In the genomic region with DNA sequence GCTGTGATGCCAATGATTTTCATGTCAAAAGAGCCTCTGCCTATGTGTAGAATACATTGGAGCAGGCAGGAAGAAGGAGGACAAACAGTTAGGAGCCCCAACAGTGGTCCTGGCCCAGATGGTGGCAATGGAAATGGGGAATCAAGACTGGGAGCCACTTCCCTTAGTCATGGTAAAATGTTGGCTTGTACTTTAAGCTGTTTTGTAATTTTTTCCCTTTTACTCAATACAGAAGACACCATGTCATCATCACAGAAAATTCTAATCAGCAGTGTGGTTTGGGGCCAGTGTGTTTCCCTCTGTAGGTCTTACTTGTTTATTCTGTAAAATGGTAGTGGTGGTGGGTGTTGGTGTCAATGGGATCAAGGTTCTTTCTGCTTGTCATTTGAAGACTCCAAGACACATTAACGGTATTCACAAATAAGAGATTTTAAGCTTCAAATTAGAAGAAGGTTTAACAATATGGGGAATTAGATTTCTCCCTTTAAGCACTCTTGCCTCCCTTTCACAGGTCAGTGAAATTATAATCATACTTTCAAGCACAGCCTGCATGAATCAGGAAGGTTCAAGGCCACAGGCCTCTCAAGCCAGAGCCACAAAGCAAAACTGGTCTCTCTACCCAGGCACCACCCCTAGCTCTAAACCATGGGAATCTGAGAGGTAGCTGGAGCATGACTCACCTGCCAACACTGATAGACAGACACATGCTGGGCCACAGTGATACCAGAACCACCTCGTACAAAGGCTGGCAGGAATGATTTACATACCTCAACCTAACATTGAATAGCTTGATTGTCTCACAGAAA, we compare ENCODE assay signal across 2 cellular contexts.
TF ChIP-seq lines count a peak whose summit lies in the region.

No MANE protein-coding gene starts in this region.

TF ChIP-seq in A549, 52 proteins besides CTCF, POLR2A, EP300 and RAD21:
- TF ChIP-seq KDM5A (IDR thresholded peaks at IDR 0.05) (no peak), FOSL2 (IDR thresholded peaks at IDR 0.05) (no peak), FOSL2 (CRISPR knock-in tag; IDR thresholded peaks at IDR 0.05) (0 out of 2 replicates have a peak, but pooled peaks have one; percentile 14)

TF ChIP-seq in K562, 482 proteins besides CTCF, POLR2A, EP300 and RAD21 (continues in another document):
- TF ChIP-seq ZNF740 (CRISPR knock-in tag; IDR thresholded peaks at IDR 0.05) (no peak), ZNF740 (tag; IDR thresholded peaks at IDR 0.05) (no peak), HMG20A (CRISPR knock-in tag; conservative IDR thresholded peaks at IDR 0.05) (no peak), RBM39 (optimal IDR thresholded peaks at IDR 0.05; ENCODE audit: low read depth, low read length) (no peak), ZNF707 (CRISPR knock-in tag; conservative IDR thresholded peaks at IDR 0.05) (no peak), ZNF583 (CRISPR knock-in tag; IDR thresholded peaks at IDR 0.05) (no peak), ZFPM2 (CRISPR knock-in tag; IDR thresholded peaks at IDR 0.05) (no peak), HBP1 (CRISPR knock-in tag; IDR thresholded peaks at IDR 0.05) (no peak), IFI16 (CRISPR knock-in tag; IDR thresholded peaks at IDR 0.05) (no peak), ZNF174 (CRISPR knock-in tag; IDR thresholded peaks at IDR 0.05) (no peak), ZNF507 (tag; conservative IDR thresholded peaks at IDR 0.05) (no peak), BMI1 (IDR thresholded peaks at IDR 0.05; ENCODE audit: low read length) (no peak), SOX6 (IDR thresholded peaks at IDR 0.05) (peak; percentile 82), GTF2E2 (tag; IDR thresholded peaks at IDR 0.05) (no peak), ZNF57 (CRISPR knock-in tag; IDR thresholded peaks at IDR 0.05) (no peak), HDAC8 (tag; IDR thresholded peaks at IDR 0.05) (no peak), ZNF239 (CRISPR knock-in tag; IDR thresholded peaks at IDR 0.05) (no peak), ETV5 (CRISPR knock-in tag; IDR thresholded peaks at IDR 0.05; ENCODE audit: low read depth) (no peak), ZNF23 (CRISPR knock-in tag; IDR thresholded peaks at IDR 0.05) (no peak), MYC (IDR thresholded peaks at IDR 0.05; ENCODE audit: low read depth, low read length) (no peak), MYC (CRISPR knock-in tag; IDR thresholded peaks at IDR 0.05; ENCODE audit: borderline replicate concordance, low read depth) (no peak), DMBX1 (CRISPR knock-in tag; IDR thresholded peaks at IDR 0.05; ENCODE audit: borderline replicate concordance) (peak; percentile 21; the same call in 1 of the 2 replicates), ZNF277 (CRISPR knock-in tag; IDR thresholded peaks at IDR 0.05; ENCODE audit: borderline replicate concordance) (no peak), ZBTB49 (CRISPR knock-in tag; IDR thresholded peaks at IDR 0.05; ENCODE audit: borderline replicate concordance) (no peak), STAT5B (CRISPR knock-in tag; IDR thresholded peaks at IDR 0.05) (no peak), MCM7 (IDR thresholded peaks at IDR 0.05) (no peak), KLF13 (tag; IDR thresholded peaks at IDR 0.05; ENCODE audit: borderline replicate concordance, low read depth) (no peak), KLF1 (tag; IDR thresholded peaks at IDR 0.05) (no peak), ZNF143 (CRISPR knock-in tag; IDR thresholded peaks at IDR 0.05) (no peak), MBD2 (IDR thresholded peaks at IDR 0.05; ENCODE audit: borderline replicate concordance, low read depth) (no peak; the same call in 1 of the 2 replicates), ZFX (CRISPR knock-in tag; IDR thresholded peaks at IDR 0.05) (peak; percentile 37; the same call in 1 of the 2 replicates), CBX5 (IDR thresholded peaks at IDR 0.05; ENCODE audit: borderline replicate concordance, low read depth) (no peak), SP2 (IDR thresholded peaks at IDR 0.05; ENCODE audit: extremely low read depth, low read depth, low read length, poor library complexity, severe bottlenecking) (no peak), RFX5 (IDR thresholded peaks at IDR 0.05; ENCODE audit: low read depth, low read length) (no peak), CHAMP1 (IDR thresholded peaks at IDR 0.05) (no peak), ESRRA (IDR thresholded peaks at IDR 0.05; ENCODE audit: borderline replicate concordance, low read depth) (no peak), SNAPC5 (CRISPR knock-in tag; IDR thresholded peaks at IDR 0.05) (no peak), DIDO1 (tag; IDR thresholded peaks at IDR 0.05; ENCODE audit: low read depth) (no peak), MAFG (tag; conservative IDR thresholded peaks at IDR 0.05) (no peak), HNRNPLL (IDR thresholded peaks at IDR 0.05; ENCODE audit: low read depth, low read length, poor library complexity, severe bottlenecking) (no peak), HEY1 (CRISPR knock-in tag; IDR thresholded peaks at IDR 0.05; ENCODE audit: borderline replicate concordance) (no peak), ZC3H8 (IDR thresholded peaks at IDR 0.05) (no peak), TGIF2 (CRISPR knock-in tag; IDR thresholded peaks at IDR 0.05) (no peak), DACH1 (IDR thresholded peaks at IDR 0.05; ENCODE audit: partially characterized antibody) (no peak), ZNF282 (CRISPR knock-in tag; IDR thresholded peaks at IDR 0.05) (no peak), ASH1L (IDR thresholded peaks at IDR 0.05; ENCODE audit: borderline replicate concordance, low read depth, partially characterized antibody) (no peak), EZH2 (IDR thresholded peaks at IDR 0.05; ENCODE audit: borderline replicate concordance, low read depth, low read length) (no peak), ESRRB (CRISPR knock-in tag; IDR thresholded peaks at IDR 0.05; ENCODE audit: borderline replicate concordance) (no peak), NCOR1 (IDR thresholded peaks at IDR 0.05) (peak; percentile 89), SETDB1 (IDR thresholded peaks at IDR 0.05; ENCODE audit: low read length) (no peak), NFE2 (IDR thresholded peaks at IDR 0.05; ENCODE audit: low read depth) (no peak; the same call in 1 of the 2 replicates), POLR2G (IDR thresholded peaks at IDR 0.05; ENCODE audit: low read depth, low read length) (no peak), ZNF133 (CRISPR knock-in tag; IDR thresholded peaks at IDR 0.05) (no peak)
- TF ChIP-seq, protein P1, sequence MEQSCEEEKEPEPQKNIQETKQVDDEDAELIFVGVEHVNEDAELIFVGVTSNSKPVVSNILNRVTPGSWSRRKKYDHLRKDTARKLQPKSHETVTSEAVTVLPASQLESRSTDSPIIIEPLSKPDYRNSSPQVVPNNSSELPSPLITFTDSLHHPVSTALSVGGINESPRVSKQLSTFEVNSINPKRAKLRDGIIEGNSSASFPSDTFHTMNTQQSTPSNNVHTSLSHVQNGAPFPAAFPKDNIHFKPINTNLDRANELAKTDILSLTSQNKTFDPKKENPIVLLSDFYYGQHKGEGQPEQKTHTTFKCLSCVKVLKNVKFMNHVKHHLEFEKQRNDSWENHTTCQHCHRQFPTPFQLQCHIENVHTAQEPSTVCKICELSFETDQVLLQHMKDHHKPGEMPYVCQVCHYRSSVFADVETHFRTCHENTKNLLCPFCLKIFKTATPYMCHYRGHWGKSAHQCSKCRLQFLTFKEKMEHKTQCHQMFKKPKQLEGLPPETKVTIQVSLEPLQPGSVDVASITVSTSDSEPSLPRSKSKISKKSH (CRISPR knock-in tag; IDR thresholded peaks at IDR 0.05), result no peak
- TF ChIP-seq, protein P2, sequence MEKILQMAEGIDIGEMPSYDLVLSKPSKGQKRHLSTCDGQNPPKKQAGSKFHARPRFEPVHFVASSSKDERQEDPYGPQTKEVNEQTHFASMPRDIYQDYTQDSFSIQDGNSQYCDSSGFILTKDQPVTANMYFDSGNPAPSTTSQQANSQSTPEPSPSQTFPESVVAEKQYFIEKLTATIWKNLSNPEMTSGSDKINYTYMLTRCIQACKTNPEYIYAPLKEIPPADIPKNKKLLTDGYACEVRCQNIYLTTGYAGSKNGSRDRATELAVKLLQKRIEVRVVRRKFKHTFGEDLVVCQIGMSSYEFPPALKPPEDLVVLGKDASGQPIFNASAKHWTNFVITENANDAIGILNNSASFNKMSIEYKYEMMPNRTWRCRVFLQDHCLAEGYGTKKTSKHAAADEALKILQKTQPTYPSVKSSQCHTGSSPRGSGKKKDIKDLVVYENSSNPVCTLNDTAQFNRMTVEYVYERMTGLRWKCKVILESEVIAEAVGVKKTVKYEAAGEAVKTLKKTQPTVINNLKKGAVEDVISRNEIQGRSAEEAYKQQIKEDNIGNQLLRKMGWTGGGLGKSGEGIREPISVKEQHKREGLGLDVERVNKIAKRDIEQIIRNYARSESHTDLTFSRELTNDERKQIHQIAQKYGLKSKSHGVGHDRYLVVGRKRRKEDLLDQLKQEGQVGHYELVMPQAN (IDR thresholded peaks at IDR 0.05; ENCODE audit: borderline replicate concordance), result no peak
- TF ChIP-seq, protein P3, sequence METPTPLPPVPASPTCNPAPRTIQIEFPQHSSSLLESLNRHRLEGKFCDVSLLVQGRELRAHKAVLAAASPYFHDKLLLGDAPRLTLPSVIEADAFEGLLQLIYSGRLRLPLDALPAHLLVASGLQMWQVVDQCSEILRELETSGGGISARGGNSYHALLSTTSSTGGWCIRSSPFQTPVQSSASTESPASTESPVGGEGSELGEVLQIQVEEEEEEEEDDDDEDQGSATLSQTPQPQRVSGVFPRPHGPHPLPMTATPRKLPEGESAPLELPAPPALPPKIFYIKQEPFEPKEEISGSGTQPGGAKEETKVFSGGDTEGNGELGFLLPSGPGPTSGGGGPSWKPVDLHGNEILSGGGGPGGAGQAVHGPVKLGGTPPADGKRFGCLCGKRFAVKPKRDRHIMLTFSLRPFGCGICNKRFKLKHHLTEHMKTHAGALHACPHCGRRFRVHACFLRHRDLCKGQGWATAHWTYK (CRISPR knock-in tag; IDR thresholded peaks at IDR 0.05), result no peak
- TF ChIP-seq, protein P4, sequence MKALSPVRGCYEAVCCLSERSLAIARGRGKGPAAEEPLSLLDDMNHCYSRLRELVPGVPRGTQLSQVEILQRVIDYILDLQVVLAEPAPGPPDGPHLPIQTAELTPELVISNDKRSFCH (CRISPR knock-in tag; IDR thresholded peaks at IDR 0.05), result no peak
- TF ChIP-seq, protein P4 (tag; IDR thresholded peaks at IDR 0.05), result no peak
